ENCODE assay signal across 8 cellular contexts in the genomic region with DNA sequence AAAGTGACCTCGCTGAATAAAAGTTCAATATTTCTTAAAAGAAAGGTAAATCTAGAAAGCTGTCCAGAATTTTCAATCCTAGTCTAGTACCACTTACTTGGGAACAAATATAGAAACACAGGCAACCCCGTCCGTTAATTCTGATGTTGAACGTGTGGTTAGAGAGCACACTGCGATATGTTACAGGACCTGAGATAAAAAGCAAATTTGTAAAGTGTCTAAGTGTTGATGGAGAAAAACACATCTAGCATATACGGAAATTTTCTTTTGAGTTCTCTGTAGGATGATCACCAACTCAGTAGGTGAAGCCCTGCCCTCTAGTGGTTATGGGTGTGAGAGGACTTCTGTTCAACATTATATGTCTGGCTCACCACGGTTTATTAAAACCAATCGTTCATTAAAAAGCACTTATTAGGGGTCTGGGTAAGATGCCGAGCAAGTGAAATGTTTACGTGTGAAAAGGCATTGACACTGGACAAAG.
A peak's percentile ranks its signal among the peaks of the same experiment; 100 is the strongest.
DNase-seq lines count a peak whose midpoint lies in the region; ATAC-seq and TF ChIP-seq lines count a peak whose summit lies in the region.

No MANE protein-coding gene starts in this region.

- in situ Hi-C loops in astrocyte of the cerebellum (cut with HindIII; ENCODE audit: low sequenced_read_pairs): no loop called here

- H3K4me3 ChIP-seq in astrocyte of the cerebellum (ENCODE audit: low read depth, low read length): peak overlapping the region; percentile 82
- H3K4me3 ChIP-seq in retinal pigment epithelial cell (ENCODE audit: low read length): peak overlapping the region; percentile 89

- peak; percentile 73 for TF ChIP-seq CTCF in GM12873 (IDR thresholded peaks at IDR 0.05; ENCODE audit: insufficient read depth, low read depth, low read length, missing control alignments)
- TF ChIP-seq CTCF in astrocyte of the cerebellum (IDR thresholded peaks at IDR 0.05; ENCODE audit: low read depth, low read length, missing control alignments): peak; percentile 78
- peak; percentile 86 for TF ChIP-seq CTCF in retinal pigment epithelial cell (conservative IDR thresholded peaks at IDR 0.05; ENCODE audit: low read depth, low read length)

- ATAC-seq in HG02763 (IDR thresholded peaks at IDR 0.05; ENCODE audit: unreplicated experiment): peak; percentile 32

- DNase-seq in NCI-H1105 treated with DMSO at 0.1 percent for 48 hours (lab: John Stamatoyannopoulos, UW): peak; percentile 91
- DNase-seq in SKM-1 treated with dmso at 0.1 percent for 144 hours (lab: John Stamatoyannopoulos, UW; ENCODE audit: unreplicated experiment): peak; percentile 69
- peak; percentile 73 for DNase-seq in astrocyte of the cerebellum (ENCODE audit: low read depth)
- DNase-seq in hippocampal formation (lab: John Stamatoyannopoulos, UW): peak; percentile 68 to 91
- peak; percentile 50 for DNase-seq in retinal pigment epithelial cell (ENCODE audit: low read depth)
- DNase-seq in T1000 (lab: John Stamatoyannopoulos, UW): no peak
